In genomic region chr10:3538850-3539531, GRCh38 we compare ENCODE assay signal across 8 cellular contexts.
DNase-seq lines count a peak whose midpoint lies in the region; ATAC-seq and TF ChIP-seq lines count a peak whose summit lies in the region.

No MANE protein-coding gene starts in this region.

- H3K27ac Mint-ChIP-seq in brain: peak overlapping the region in 4 of 5 experiments; percentile 79 to 89 (median 84)

- peaks cover 0 to 4% (median 0%) of the 10 kb centered on the region in 5 experiments for H3K9me3 Mint-ChIP-seq in brain

- intact Hi-C loops in left lung (cut with DNase I): no loop called here

- H3K36me3 Mint-ChIP-seq in brain: no peaks in the 10 kb centered on the region

- H3K4me3 ChIP-seq in left lung: no peak overlapping the region

- peaks cover 3% of the 10 kb centered on the region for H3K27me3 Mint-ChIP-seq in brain

- peak; percentile 44 for DNase-seq in stimulated activated CD4-positive, alpha-beta T cell treated with anti-CD3 and anti-CD28 coated beads, Interleukin-2, amount 100 ng/mL, for 4 hours (ENCODE audit: low read depth)
- DNase-seq in stimulated activated CD4-positive, alpha-beta T cell treated with anti-CD3 and anti-CD28 coated beads, Interleukin-12 subunit alpha, Interleukin-12 subunit beta, amount 100 ng/mL, for 4 hours: no peak
- DNase-seq in left lung: peak; percentile 67 to 74

- TF ChIP-seq CTCF in brain (conservative IDR thresholded peaks at IDR 0.05): no peak
- no peak for TF ChIP-seq CTCF in left lung (IDR thresholded peaks at IDR 0.05)

- ATAC-seq in left lung (peak; percentile 78), GM21786 (IDR thresholded peaks at IDR 0.05; ENCODE audit: unreplicated experiment) (no peak), HG03469 (IDR thresholded peaks at IDR 0.05; ENCODE audit: unreplicated experiment) (no peak), GM19397 (IDR thresholded peaks at IDR 0.05; ENCODE audit: unreplicated experiment) (no peak), HG02588 (IDR thresholded peaks at IDR 0.05; ENCODE audit: unreplicated experiment) (no peak)

- H3K27ac ChIP-seq in left lung: peak overlapping the region; percentile 42 to 81

- no peaks in the 10 kb centered on the region for H3K27me3 ChIP-seq in left lung

- H3K4me3 Mint-ChIP-seq in brain: no peak overlapping the region

- H3K9me3 ChIP-seq in left lung: no peaks in the 10 kb centered on the region

- no peaks in the 10 kb centered on the region for H3K36me3 ChIP-seq in left lung

- H3K4me1 Mint-ChIP-seq in brain: peaks cover 39% of the 10 kb centered on the region

- H3K4me1 ChIP-seq in left lung: peaks cover 9 to 10% of the 10 kb centered on the region in 2 donors
